In genomic region chr12:126897102-126897501, GRCh38 we compare ENCODE assay signal across 25 cellular contexts.
A peak's percentile ranks its signal among the peaks of the same experiment; 100 is the strongest.
DNase-seq lines count a peak whose midpoint lies in the region; ATAC-seq, FAIRE-seq and TF ChIP-seq lines count a peak whose summit lies in the region.
"Had no signal": no experiment of that assay in that cellular context is flagged by ENCODE, and none has a peak within 500 bp of the region (broad histone marks: within the 10 kb centered on the region; RNA-seq: fewer than 3 reads in every experiment).

No MANE protein-coding gene starts in this region.

- 0% methylated on average over 1 of the region's 1 CpG for WGBS in HepG2 (ENCODE audit: low lambda C conversion rate)
- WGBS in right lobe of liver (ENCODE audit: insufficient coverage, low coverage, low lambda C conversion rate, missing lambda C conversion rate): 44% methylated on average over 1 of the region's 1 CpG
- WGBS in H1 (ENCODE audit: extremely low coverage in 1 of 2, insufficient coverage in 1 of 2, insufficient read length in 1 of 2, insufficient replicate concordance in 2 of 2, low coverage in 1 of 2, low lambda C conversion rate in 2 of 2, missing lambda C conversion rate in 1 of 2), 2 experiments: 87% methylated on average over 1 of the region's 1 CpG; no CpG with 5 or more reads in 1 of the 2 experiments

- no peak for TF ChIP-seq POLR2A in HepG2 (IDR thresholded peaks at IDR 0.05; ENCODE audit: insufficient read depth in 1 of 2, low read depth in 2 of 2, low read length in 2 of 2)
- no peak for TF ChIP-seq POLR2A in right lobe of liver (IDR thresholded peaks at IDR 0.05)
- TF ChIP-seq POLR2A in H1 (IDR thresholded peaks at IDR 0.05; ENCODE audit: control extremely low read depth in 1 of 2, low read depth in 2 of 2, low read length in 2 of 2): no peak

- intact Hi-C loops in HepG2 (cut with micrococcal nuclease; ENCODE audit: unreplicated experiment) (no loop called here), right lobe of liver (cut with DNase I) (no loop called here)

- no peaks in the 10 kb centered on the region for H3K79me1 ChIP-seq in H1 (ENCODE audit: low read depth, low read length)

- peak overlapping the region; percentile 24; the same call in 1 of the 2 replicates for H3K18ac ChIP-seq in H1 (ENCODE audit: extremely low read depth, low read length)

- H3K4me1 ChIP-seq in HepG2 (ENCODE audit: insufficient read depth, low read length): no peaks in the 10 kb centered on the region
- H3K4me1 ChIP-seq in right lobe of liver: no peaks in the 10 kb centered on the region
- peaks cover 0 to 9% (median 3%) of the 10 kb centered on the region in 4 experiments; a peak in 3 of 7 replicates for H3K4me1 ChIP-seq in H1 (replicated peaks in 1 of 4; ENCODE audit: control insufficient read depth in 3 of 4, insufficient read depth in 4 of 4, low read length in 3 of 4)
- H3K4me1 ChIP-seq: BE2C had no signal

- no peak overlapping the region for H3K27ac ChIP-seq in HepG2 (ENCODE audit: extremely low read length, insufficient read depth, low read length)
- H3K27ac ChIP-seq in right lobe of liver: no peak overlapping the region
- H3K27ac ChIP-seq in H1 (ENCODE audit: low read depth, low read length): no peak overlapping the region
- H3K27ac ChIP-seq: BLaER1 had no signal

- H2BK15ac ChIP-seq in H1 (ENCODE audit: low read length): no peak overlapping the region

- H3K79me2 ChIP-seq in HepG2 (ENCODE audit: insufficient read depth, low read length) (no peaks in the 10 kb centered on the region), H1 (ENCODE audit: control insufficient read depth in 1 of 2, insufficient read depth in 2 of 2, low read length in 2 of 2) (no peaks in the 10 kb centered on the region)

- CTCF ChIA-PET in HepG2 (lab: Yijun Ruan, JAX; ENCODE audit: low intra/inter-chr PET ratio, low total read pairs) (no interaction called here), H1 (lab: Charles Lee; ENCODE audit: partially characterized antibody) (no interaction called here)

- H2BK5ac ChIP-seq in H1 (ENCODE audit: low read depth, low read length): no peak overlapping the region

- in situ Hi-C loops in HepG2 (cut with HindIII; ENCODE audit: extremely low pct_ligation_motif_present, low pct_unique_long_range_greater_than_20kb): no loop called here

- H3K4me2 ChIP-seq in HepG2 (ENCODE audit: low read depth, low read length) (no peak overlapping the region), H1 (ENCODE audit: insufficient read depth in 1 of 2, low read depth in 2 of 2, low read length in 2 of 2) (no peak overlapping the region)
- H3K4me2 ChIP-seq: BLaER1 had no signal

- no TSS peak for BruUV-seq in HepG2 (replicated peaks; lab: Mats Ljungman, UMichigan)

- H3K9ac ChIP-seq in HepG2 (ENCODE audit: insufficient read depth, low read depth, low read length): no peak overlapping the region
- H3K9ac ChIP-seq in H1 (replicated peaks in 1 of 4; ENCODE audit: extremely low read depth in 1 of 4, low read depth in 3 of 4, low read length in 3 of 4): no peak overlapping the region
- H3K9ac ChIP-seq: BLaER1 had no signal

- H4K20me1 ChIP-seq in HepG2 (ENCODE audit: insufficient read depth, low read length): no peaks in the 10 kb centered on the region
- H4K20me1 ChIP-seq in H1 (replicated peaks in 1 of 2; ENCODE audit: control insufficient read depth in 1 of 2, insufficient read depth in 2 of 2, low read length in 2 of 2): no peaks in the 10 kb centered on the region
- H4K20me1 ChIP-seq: BLaER1 had no signal

- H3K56ac ChIP-seq in H1 (replicated peaks; ENCODE audit: insufficient read length, low read depth, low read length): no peak overlapping the region

- H2AFZ ChIP-seq in HepG2 (ENCODE audit: low read length): no peak overlapping the region
- H2AFZ ChIP-seq in H1 (ENCODE audit: low read length): no peak overlapping the region

- H3K36me3 ChIP-seq in HepG2 (replicated peaks in 1 of 2; ENCODE audit: control insufficient read depth in 1 of 2, insufficient read depth in 2 of 2, low read length in 2 of 2): no peaks in the 10 kb centered on the region
- H3K36me3 ChIP-seq in right lobe of liver: no peaks in the 10 kb centered on the region
- H3K36me3 ChIP-seq in H1 (ENCODE audit: control insufficient read depth in 2 of 4, insufficient read depth in 4 of 4, low read length in 3 of 4): no peaks in the 10 kb centered on the region
- H3K36me3 ChIP-seq: BE2C, BLaER1 had no signal

- peaks cover 46% of the 10 kb centered on the region for H3K9me3 ChIP-seq in HepG2 (ENCODE audit: low read length)
- H3K9me3 ChIP-seq in right lobe of liver: no peaks in the 10 kb centered on the region
- H3K9me3 ChIP-seq in H1 (ENCODE audit: insufficient read depth in 2 of 2, low read depth in 1 of 2, low read length in 1 of 2): no peaks in the 10 kb centered on the region
- H3K9me3 ChIP-seq: BE2C, BLaER1 had no signal

- no peak overlapping the region for H3K14ac ChIP-seq in H1 (ENCODE audit: insufficient read length)

- POLR2A ChIA-PET in HepG2 (lab: Yijun Ruan, JAX) (no interaction called here), H1 (lab: Charles Lee; ENCODE audit: partially characterized antibody) (interaction anchor here (1.0 kb wide), 1 partner anchor 12 kb away, joined by 3 read pairs; no protein-coding TSS in a partner anchor)

- H2BK20ac ChIP-seq in H1 (ENCODE audit: low read length): peak overlapping the region; percentile 69; the same call in 1 of the 2 replicates

- 0 out of 2 replicates have a peak overlapping the region, but pooled peaks have one; percentile 16 for H2AK5ac ChIP-seq in H1 (ENCODE audit: low read depth, low read length)

- H3K4me3 ChIP-seq in HepG2 (replicated peaks in 1 of 3; ENCODE audit: insufficient read depth in 1 of 3, low read depth in 2 of 3, low read length in 3 of 3) (no peak overlapping the region), right lobe of liver (no peak overlapping the region), H1 (ENCODE audit: extremely low read depth in 1 of 4, insufficient read depth in 2 of 4, low read depth in 3 of 4, low read length in 4 of 4) (no peak overlapping the region)
- H3K4me3 ChIP-seq: BLaER1, GM12878 had no signal

- peak overlapping the region; percentile 26 for H2BK120ac ChIP-seq in H1 (replicated peaks; ENCODE audit: low read depth, low read length)

- TF ChIP-seq RAD21 in HepG2 (CRISPR knock-in tag; IDR thresholded peaks at IDR 0.05) (no peak), H1 (IDR thresholded peaks at IDR 0.05 in 1 of 2, conservative IDR thresholded peaks at IDR 0.05 in 1 of 2; ENCODE audit: low read depth in 2 of 2, low read length in 2 of 2) (no peak)

- H4K91ac ChIP-seq in H1 (replicated peaks; ENCODE audit: insufficient read length, low read length): no peak overlapping the region

- no peak overlapping the region for H3K23ac ChIP-seq in H1 (ENCODE audit: insufficient read length)

- H3K27me3 ChIP-seq in HepG2 (ENCODE audit: control insufficient read depth in 1 of 2, insufficient read depth in 2 of 2, low read length in 2 of 2): no peaks in the 10 kb centered on the region
- H3K27me3 ChIP-seq in right lobe of liver: no peaks in the 10 kb centered on the region
- no peaks in the 10 kb centered on the region for H3K27me3 ChIP-seq in H1 (replicated peaks in 1 of 4; ENCODE audit: control insufficient read depth in 3 of 4, extremely low read depth in 1 of 4, insufficient read depth in 3 of 4, low read length in 3 of 4)
- H3K27me3 ChIP-seq: BE2C, BLaER1 had no signal

- no peak overlapping the region for H4K8ac ChIP-seq in H1 (ENCODE audit: extremely low read depth, insufficient read depth, low read length)

- FAIRE-seq in HepG2 (lab: Jason Lieb, UNC): no peak
- no peak for FAIRE-seq in H1 (lab: Jason Lieb, UNC)
- FAIRE-seq: A204.1, GM12878, GM12892, GM18507 had no signal

- ATAC-seq in HepG2 (no peak), right lobe of liver (no peak), HG02798 (IDR thresholded peaks at IDR 0.05; ENCODE audit: poor library complexity, unreplicated experiment) (no peak), HG03571 (IDR thresholded peaks at IDR 0.05; ENCODE audit: unreplicated experiment) (no peak)
- ATAC-seq: GM12878 had no signal

- H2BK12ac ChIP-seq in H1 (ENCODE audit: low read depth, low read length): no peak overlapping the region

- no peak for TF ChIP-seq EP300 in HepG2 (IDR thresholded peaks at IDR 0.05; ENCODE audit: low read depth in 2 of 2, low read length in 2 of 2)
- no peak for TF ChIP-seq EP300 in HepG2 (CRISPR knock-in tag; IDR thresholded peaks at IDR 0.05; ENCODE audit: borderline replicate concordance)
- no peak for TF ChIP-seq EP300 in H1 (IDR thresholded peaks at IDR 0.05; ENCODE audit: borderline replicate concordance in 1 of 2, low read depth in 2 of 2, low read length in 2 of 2)

- DNase-seq in HepG2 (ENCODE audit: low spot score) (no peak), right lobe of liver (no peak), H1 (ENCODE audit: low read depth in 1 of 2, low spot score in 2 of 2) (no peak)
- DNase-seq: 8988T; ACHN; BE2C; C1 segment of cervical spinal cord; CD4-positive, alpha-beta memory T cell; CD4-positive, CD25-positive, alpha-beta regulatory T cell; CD8-positive, alpha-beta memory T cell; COR-L47; DMS 273 treated with DMSO at 0.1 percent for 48 hours; DMS153; DMS53; DMS79; DND-41; EL; GDM1 had no signal

- TF ChIP-seq CTCF in HepG2 (CRISPR knock-in tag; IDR thresholded peaks at IDR 0.05): no peak
- TF ChIP-seq CTCF in right lobe of liver (IDR thresholded peaks at IDR 0.05): no peak
- no peak for TF ChIP-seq CTCF in H1 (IDR thresholded peaks at IDR 0.05; ENCODE audit: control extremely low read depth in 1 of 3, insufficient read depth in 1 of 3, low read depth in 1 of 3, low read length in 3 of 3)

- H3K23me2 ChIP-seq in H1 (ENCODE audit: low read depth, low read length): no peaks in the 10 kb centered on the region

- no peak overlapping the region for H3K4ac ChIP-seq in H1 (replicated peaks; ENCODE audit: insufficient read length, low read depth, low read length)

- H4K5ac ChIP-seq in H1 (ENCODE audit: insufficient read length, low read depth, low read length): no peak overlapping the region

TF ChIP-seq in H1, 55 proteins besides CTCF, POLR2A, EP300 and RAD21:
- TF ChIP-seq TEAD4 (IDR thresholded peaks at IDR 0.05; ENCODE audit: low read depth, low read length): no peak
- TF ChIP-seq SP2 (IDR thresholded peaks at IDR 0.05; ENCODE audit: low read length): no peak
- TF ChIP-seq TBP (IDR thresholded peaks at IDR 0.05; ENCODE audit: low read depth, low read length): no peak
- TF ChIP-seq JUN (IDR thresholded peaks at IDR 0.05; ENCODE audit: low read depth, low read length): no peak
- TF ChIP-seq CREB1 (IDR thresholded peaks at IDR 0.05): no peak
